Comparison of ENCODE assay signal across 16 cellular contexts in genomic region chr22:45460288-45461109, GRCh38. TPM values are rescaled to one million over a fixed set of nuclear protein-coding genes. Genes with fewer than 3 reads are reported as not detected.
DNase-seq lines count a peak whose midpoint lies in the region; ATAC-seq and TF ChIP-seq lines count a peak whose summit lies in the region.
"Had no signal": no experiment of that assay in that cellular context is flagged by ENCODE, and none has a peak within 500 bp of the region (broad histone marks: within the 10 kb centered on the region; RNA-seq: fewer than 3 reads in every experiment).

No MANE protein-coding gene starts in this region.

- no peaks in the 10 kb centered on the region for H3K27me3 ChIP-seq in transverse colon
- H3K27me3 ChIP-seq in foreskin keratinocyte, result no peaks in the 10 kb centered on the region
- no peaks in the 10 kb centered on the region for H3K27me3 ChIP-seq in thyroid gland
- H3K27me3 ChIP-seq: cardiac muscle cell had no signal

- TF ChIP-seq CTCF in fibroblast of pulmonary artery (IDR thresholded peaks at IDR 0.05; ENCODE audit: low read length, missing control alignments) (no peak), transverse colon (IDR thresholded peaks at IDR 0.05) (no peak), foreskin keratinocyte (conservative IDR thresholded peaks at IDR 0.05) (no peak), thyroid gland (IDR thresholded peaks at IDR 0.05) (no peak)

- in situ Hi-C loops in transverse colon (cut with MboI; ENCODE audit: low pct_ligation_motif_present in 1 of 4, low pct_unique_long_range_greater_than_20kb in 1 of 4, low sequenced_read_pairs in 3 of 4), result no loop called here

- H3K27ac ChIP-seq in transverse colon (peak overlapping the region; percentile 58 to 74 (median 61)), foreskin keratinocyte (no peak overlapping the region), thyroid gland (peak overlapping the region in 1 of 3 donors; percentile 24)
- H3K27ac ChIP-seq: cardiac muscle cell, KMS-11 had no signal

- H3K4me3 ChIP-seq in fibroblast of pulmonary artery (replicated peaks; ENCODE audit: low read depth, low read length), result no peak overlapping the region
- no peak overlapping the region for H3K4me3 ChIP-seq in transverse colon
- H3K4me3 ChIP-seq in thyroid gland (replicated peaks in 1 of 3), result no peak overlapping the region
- H3K4me3 ChIP-seq: cardiac muscle cell had no signal

- no peak for TF ChIP-seq EP300 in transverse colon (IDR thresholded peaks at IDR 0.05; ENCODE audit: low read depth)

- DNase-seq in fibroblast of pulmonary artery (ENCODE audit: low read depth) (peak; percentile 65), mucosa of gallbladder (ENCODE audit: low spot score) (peak; percentile 43), transverse colon (peak; percentile 36), NCI-H526 treated with DMSO at 0.1 percent for 48 hours (lab: John Stamatoyannopoulos, UW) (no peak), foreskin keratinocyte (no peak), thyroid gland (no peak)
- DNase-seq: activated CD4-positive, alpha-beta T cell treated with anti-CD3 and anti-CD28 coated beads for 36 hours; Caco-2; NCI-H187 treated with DMSO at 0.1 percent for 48 hours; stimulated activated naive B cell treated with anti-CD40 and anti-IgM and Interleukin-4, amounts not matched to agents 10 μg/mL and 1 μg/mL and 100 μg/mL, for 72 hours had no signal

- 69 to 72% methylated on average over 3 to 14 of the region's 14 CpGs for WGBS in transverse colon (ENCODE audit: low coverage in 1 of 2), 2 donors
- WGBS in thyroid gland, 2 donors, result 66 to 70% methylated on average over 13 to 14 of the region's 14 CpGs

- H3K4me1 ChIP-seq in transverse colon (peaks cover 0 to 3% (median 0%) of the 10 kb centered on the region in 4 donors), foreskin keratinocyte (no peaks in the 10 kb centered on the region), thyroid gland (peaks cover 0 to 10% of the 10 kb centered on the region in 2 donors)

- H3K36me3 ChIP-seq in transverse colon (no peaks in the 10 kb centered on the region), thyroid gland (no peaks in the 10 kb centered on the region)
- H3K36me3 ChIP-seq: cardiac muscle cell had no signal

- TF ChIP-seq POLR2A in transverse colon (IDR thresholded peaks at IDR 0.05) (no peak), thyroid gland (IDR thresholded peaks at IDR 0.05) (no peak)

- H3K9me3 ChIP-seq in transverse colon (no peaks in the 10 kb centered on the region), thyroid gland (no peaks in the 10 kb centered on the region)
- H3K9me3 ChIP-seq: Caco-2 had no signal

- ATAC-seq in SK-N-SH treated with all-trans-retinoic acid at 6 μM for 48 hours (peak; percentile 68), HG03442 (IDR thresholded peaks at IDR 0.05; ENCODE audit: unreplicated experiment) (no peak), foreskin keratinocyte (no peak)
- ATAC-seq: activated CD4-positive, alpha-beta T cell treated with anti-CD3 and anti-CD28 coated beads for 36 hours; stimulated activated naive B cell treated with anti-CD40 and anti-IgM and Interleukin-4, amounts not matched to agents 10 μg/mL and 1 μg/mL and 100 μg/mL, for 72 hours had no signal

- intact Hi-C loops in transverse colon (cut with DNase I; ENCODE audit: low total_unique reads) (no loop called here), thyroid gland (cut with DNase I) (no loop called here)

TF ChIP-seq in SK-N-SH treated with all-trans-retinoic acid at 6 μM for 48 hours, 23 proteins besides CTCF, POLR2A, EP300 and RAD21 (continues in another document):
- TF ChIP-seq ISL1 (CRISPR knock-in tag; IDR thresholded peaks at IDR 0.05), result no peak
- no peak for TF ChIP-seq CSDC2 (CRISPR knock-in tag; IDR thresholded peaks at IDR 0.05)
- no peak for TF ChIP-seq ZFP30 (CRISPR knock-in tag; IDR thresholded peaks at IDR 0.05)
- no peak for TF ChIP-seq ZNF70 (CRISPR knock-in tag; IDR thresholded peaks at IDR 0.05)
- TF ChIP-seq GLIS3 (CRISPR knock-in tag; IDR thresholded peaks at IDR 0.05), result no peak
- no peak for TF ChIP-seq PPARA (CRISPR knock-in tag; IDR thresholded peaks at IDR 0.05; ENCODE audit: borderline replicate concordance)
- TF ChIP-seq TSHZ2 (CRISPR knock-in tag; IDR thresholded peaks at IDR 0.05), result no peak
- TF ChIP-seq OSR1 (CRISPR knock-in tag; IDR thresholded peaks at IDR 0.05), result no peak
- TF ChIP-seq ZNF8 (CRISPR knock-in tag; IDR thresholded peaks at IDR 0.05), result no peak
- no peak for TF ChIP-seq ZC3H10 (CRISPR knock-in tag; IDR thresholded peaks at IDR 0.05)
- TF ChIP-seq CREB5 (CRISPR knock-in tag; IDR thresholded peaks at IDR 0.05; ENCODE audit: low read depth), result no peak
- no peak for TF ChIP-seq SNAI2 (CRISPR knock-in tag; IDR thresholded peaks at IDR 0.05)
- no peak for TF ChIP-seq ZFP3 (CRISPR knock-in tag; IDR thresholded peaks at IDR 0.05)
- no peak for TF ChIP-seq CSRNP3 (CRISPR knock-in tag; IDR thresholded peaks at IDR 0.05)
- TF ChIP-seq POU6F1 (CRISPR knock-in tag; IDR thresholded peaks at IDR 0.05; ENCODE audit: borderline replicate concordance, low read depth), result no peak

RNA-seq across cellular contexts. Expression of gene FBLN1, which starts 42.2 kb away (rescaled TPM):
- total RNA-seq in mucosa of gallbladder (427 TPM), transverse colon (10 to 100 TPM; 48.6 to 92.1 (median 68.9) TPM), foreskin keratinocyte (31.9 and 44.6 TPM in 2 replicates), thyroid gland (100 to 1,000 TPM in 3 of 4 donors, 10 to 100 TPM in 1; 52.3 to 199 (median 163) TPM)
- 41.0 and 59.2 TPM in 2 replicates for polyA plus RNA-seq in foreskin keratinocyte
- total RNA-seq: activated CD4-positive, alpha-beta T cell treated with anti-CD3 and anti-CD28 coated beads for 36 hours had no signal

RNA-seq across cellular contexts. Expression of gene RIBC2, which starts 47.0 kb away (rescaled TPM):
- total RNA-seq in mucosa of gallbladder, result 2.9 TPM
- not detected for total RNA-seq in transverse colon
- total RNA-seq in foreskin keratinocyte, result 1.7 and 2.3 TPM in 2 replicates
- polyA plus RNA-seq in foreskin keratinocyte, result 1.5 and 1.7 TPM in 2 replicates
- 1 to 10 TPM in 1 of 4 donors, under 1 TPM in 1, not detected in 2; 0.45 to 4.2 TPM for total RNA-seq in thyroid gland

RNA-seq across cellular contexts. Expression of gene SMC1B, which starts 47.1 kb away (rescaled TPM):
- total RNA-seq in mucosa of gallbladder, result not detected
- total RNA-seq in transverse colon, result not detected
- total RNA-seq in foreskin keratinocyte, result 0.03 and 0.04 TPM in 2 replicates
- 0.02 TPM in 1 of 2 replicates, not detected in the other for polyA plus RNA-seq in foreskin keratinocyte
- total RNA-seq in thyroid gland, result under 1 TPM in 1 of 4 donors, not detected in 3; 0.13 TPM
- total RNA-seq: frontal cortex, lung microvascular endothelial cell had no signal
- polyA plus RNA-seq: cardiac muscle cell had no signal

Comparison
In these comparisons a context has a peak if more than half of its experiments do, and no peak if none do; other contexts are left out.
1. DNase-seq: peak in fibroblast of pulmonary artery (single experiment), mucosa of gallbladder (single experiment) and transverse colon (single experiment); none in NCI-H526 treated with DMSO at 0.1 percent for 48 hours (single experiment), foreskin keratinocyte (0 of 2) and thyroid gland (0 of 2).